9 cellular contexts compared by ENCODE assay signal in the genomic region with DNA sequence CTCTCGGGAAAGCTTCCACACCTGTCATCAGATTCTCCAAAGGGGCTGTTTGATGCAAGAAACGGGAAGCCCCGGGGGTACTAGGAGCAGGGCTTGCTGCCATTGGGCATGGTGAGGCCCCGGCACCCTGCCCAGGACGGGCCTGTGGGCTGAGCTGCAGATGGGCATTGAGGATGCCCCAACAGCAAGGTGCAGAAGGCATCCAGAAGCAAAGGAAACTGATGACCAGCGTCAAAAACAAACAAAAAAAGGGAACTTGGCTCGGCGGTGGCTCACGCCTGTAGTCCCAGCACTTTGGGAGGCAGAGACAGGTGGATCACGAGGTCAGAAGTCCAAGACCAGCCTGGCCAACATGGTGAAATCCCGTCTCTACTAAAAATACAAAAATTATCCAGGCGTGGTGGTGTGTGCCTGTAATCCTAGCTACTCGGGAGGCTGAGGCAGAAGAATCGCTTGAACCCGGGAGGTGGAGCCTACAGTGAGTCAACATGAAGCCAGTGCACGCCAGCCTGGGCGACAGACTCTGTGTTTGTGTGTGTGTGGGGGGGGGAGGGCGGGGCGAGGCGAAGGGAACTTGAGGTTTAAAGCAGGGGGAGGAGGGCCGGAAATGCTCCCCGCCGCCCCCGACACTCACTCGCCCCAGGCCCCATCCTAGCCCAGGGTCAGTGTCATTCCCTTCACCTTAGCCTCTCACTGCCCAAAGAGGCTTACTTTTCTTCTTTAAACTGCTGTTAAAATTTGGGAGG. TPM values are rescaled to one million over a fixed set of nuclear protein-coding genes. Genes with fewer than 3 reads are reported as not detected.
DNase-seq lines count a peak whose midpoint lies in the region; ATAC-seq and TF ChIP-seq lines count a peak whose summit lies in the region.
"Had no signal": no experiment of that assay in that cellular context is flagged by ENCODE, and none has a peak within 500 bp of the region (broad histone marks: within the 10 kb centered on the region; RNA-seq: fewer than 3 reads in every experiment).

No MANE protein-coding gene starts in this region.

- no peaks in the 10 kb centered on the region; the same call in 1 of the 2 replicates for H3K9me3 ChIP-seq in AG04450 (ENCODE audit: control insufficient read depth, insufficient read depth, low read length)
- H3K9me3 ChIP-seq in right cardiac atrium (ENCODE audit: control insufficient read depth, low read length): no peaks in the 10 kb centered on the region

- CTCF ChIA-PET in AG04450 (lab: Charles Lee): interaction anchor here (0.6 to 1.0 kb wide), 2 partner anchors 40 to 1145 kb away, joined by 4 to 5 read pairs; no protein-coding TSS in a partner anchor

- POLR2A ChIA-PET in AG04450 (lab: Yijun Ruan, JAX): interaction anchor here (0.9 to 1.1 kb wide), 3 partner anchors 12 to 79 kb away, joined by 3 to 7 read pairs (median 3); partner anchors contain the start of genes CCDC47, DDX42 and MAP3K3

- no peaks in the 10 kb centered on the region for H3K4me1 ChIP-seq in right cardiac atrium (ENCODE audit: control insufficient read depth, insufficient read depth, low read length)

- WGBS in right cardiac atrium: 68% methylated on average over 25 of the region's 25 CpGs

- H3K27ac ChIP-seq in AG04450 (ENCODE audit: low read depth, low read length) (peak overlapping the region; percentile 11), right cardiac atrium (ENCODE audit: low read length) (peak overlapping the region; percentile 40)
- H3K27ac ChIP-seq: C4-2B had no signal

- intact Hi-C loops in right cardiac atrium (cut with DNase I): no loop called here

- ATAC-seq in right cardiac atrium (no peak), HG02571 (IDR thresholded peaks at IDR 0.05; ENCODE audit: unreplicated experiment) (no peak)

- H3K4me3 ChIP-seq in AG04450 (ENCODE audit: low read depth, low read length) (no peak overlapping the region), NB4 (ENCODE audit: low read depth, low read length) (peak overlapping the region; percentile 81), right cardiac atrium (ENCODE audit: low read length) (no peak overlapping the region)

- TF ChIP-seq CTCF in AG04450 (IDR thresholded peaks at IDR 0.05; ENCODE audit: low read depth, low read length) (no peak), NB4 (IDR thresholded peaks at IDR 0.05; ENCODE audit: low read depth, low read length) (no peak)

- H3K27me3 ChIP-seq in AG04450 (ENCODE audit: control insufficient read depth, insufficient read depth, low read length) (no peaks in the 10 kb centered on the region), right cardiac atrium (ENCODE audit: control insufficient read depth, insufficient read depth) (no peaks in the 10 kb centered on the region)

- DNase-seq in AG04450 (ENCODE audit: low read depth, low spot score) (no peak), NB4 (ENCODE audit: low read depth) (peak; percentile 94), activated T-helper 1 cell treated with Interleukin-2 at 50 U/mL for 16 hours (ENCODE audit: low read depth) (peak; percentile 68), right cardiac atrium (peak in 2 of 3 donors; percentile 67 to 78), AG08395 (ENCODE audit: low spot score) (no peak), LoVo (ENCODE audit: low spot score) (no peak)
- peak; percentile 70 for DNase-seq in stimulated activated CD4-positive, alpha-beta T cell treated with anti-CD3 and anti-CD28 coated beads, Interleukin-2, amount 100 ng/mL, for 4 hours (ENCODE audit: low read depth)

- no peak for TF ChIP-seq POLR2A in NB4 (IDR thresholded peaks at IDR 0.05; ENCODE audit: extremely low read depth, insufficient read length)

RNA-seq across cellular contexts. Expression of gene LIMD2, which starts 1.7 kb away (rescaled TPM):
- 13.4 and 24.6 TPM in 2 replicates for polyA plus RNA-seq in AG04450 (2011; rRNA removed)
- 4.5 and 10.3 TPM in 2 replicates for polyA minus RNA-seq in AG04450 (2011; rRNA and poly(A)+ RNA removed)
- 10 to 100 TPM in 1 of 4 donors, 1 to 10 TPM in 3; 7.9 to 13.8 (median 8.2) TPM for total RNA-seq in right cardiac atrium
- 8.7 TPM for polyA plus RNA-seq in right cardiac atrium

RNA-seq across cellular contexts. Expression of gene STRADA, which starts 39.9 kb away (rescaled TPM):
- polyA plus RNA-seq in AG04450 (2011; rRNA removed) (28.0 and 28.1 TPM in 2 replicates), right cardiac atrium (22.0 TPM)
- 25.8 and 27.9 TPM in 2 replicates for polyA minus RNA-seq in AG04450 (2011; rRNA and poly(A)+ RNA removed)
- total RNA-seq in right cardiac atrium: 10 to 100 TPM; 24.2 to 26.8 (median 25.3) TPM

Comparison
In these comparisons a context has a peak if more than half of its experiments do, and no peak if none do; other contexts are left out.
1. DNase-seq: peak in NB4 (single experiment), activated T-helper 1 cell treated with Interleukin-2 at 50 U/mL for 16 hours (single experiment), right cardiac atrium (2 of 3) and stimulated activated CD4-positive, alpha-beta T cell treated with anti-CD3 and anti-CD28 coated beads, Interleukin-2, amount 100 ng/mL, for 4 hours (single experiment); none in AG04450 (single experiment), AG08395 (single experiment) and LoVo (single experiment).